16 cellular contexts compared by ENCODE assay signal in genomic region chr9:85290019-85290418, GRCh38.
A peak's percentile ranks its signal among the peaks of the same experiment; 100 is the strongest.
DNase-seq lines count a peak whose midpoint lies in the region; ATAC-seq, FAIRE-seq and TF ChIP-seq lines count a peak whose summit lies in the region.
"Had no signal": no experiment of that assay in that cellular context is flagged by ENCODE, and none has a peak within 500 bp of the region (broad histone marks: within the 10 kb centered on the region; RNA-seq: fewer than 3 reads in every experiment).

No MANE protein-coding gene starts in this region.

- H3K27me3 Mint-ChIP-seq in CD4-positive, alpha-beta T cell, result peaks cover 18% of the 10 kb centered on the region
- peaks cover 16% of the 10 kb centered on the region for H3K27me3 Mint-ChIP-seq in activated T-cell treated with anti-CD3 and anti-CD28 coated beads, Interleukin-2, amount 50 U/mL, for 24 hours

- peak overlapping the region; percentile 59 for H3K4me3 Mint-ChIP-seq in CD4-positive, alpha-beta T cell
- H3K4me3 Mint-ChIP-seq in activated T-cell treated with anti-CD3 and anti-CD28 coated beads, Interleukin-2, amount 50 U/mL, for 24 hours, result peak overlapping the region; percentile 67

- 0 out of 2 replicates have a peak, but pooled peaks cover 3% of the 10 kb centered on the region for H3F3A ChIP-seq in Loucy (ENCODE audit: low read depth)

- in situ Hi-C loops in GM13977 (cut with MboI; ENCODE audit: low pct_unique_long_range_greater_than_20kb, low sequenced_read_pairs, unreplicated experiment), result no loop called here

- H3K9me3 Mint-ChIP-seq in CD4-positive, alpha-beta T cell, result peaks cover 3% of the 10 kb centered on the region
- H3K9me3 Mint-ChIP-seq in activated T-cell treated with anti-CD3 and anti-CD28 coated beads, Interleukin-2, amount 50 U/mL, for 24 hours, result no peaks in the 10 kb centered on the region

- no peaks in the 10 kb centered on the region for H4K20me1 ChIP-seq in Loucy (ENCODE audit: insufficient read depth, low read length, poor library complexity, severe bottlenecking)

- H3K4me3 ChIP-seq in Loucy (ENCODE audit: low read length, poor library complexity, severe bottlenecking) (peak overlapping the region; percentile 14), small intestine (ENCODE audit: low read depth in 1 of 2, low read length in 2 of 2) (no peak overlapping the region), ovary (no peak overlapping the region)
- H3K4me3 ChIP-seq: K562, thyroid gland had no signal

- TF ChIP-seq CTCF in CD4-positive, alpha-beta T cell (IDR thresholded peaks at IDR 0.05), result no peak
- TF ChIP-seq CTCF in Loucy (conservative IDR thresholded peaks at IDR 0.05; ENCODE audit: low read length) (no peak), ovary (IDR thresholded peaks at IDR 0.05) (no peak), GM13977 (IDR thresholded peaks at IDR 0.05; ENCODE audit: extremely low read depth, insufficient read depth, missing control alignments) (no peak)

- H3K4me2 ChIP-seq in Loucy (ENCODE audit: low read depth, low read length, poor library complexity, severe bottlenecking), result peak overlapping the region; percentile 46

- H3K4me1 Mint-ChIP-seq in CD4-positive, alpha-beta T cell (ENCODE audit: low read depth), result peaks cover 22% of the 10 kb centered on the region
- peaks cover 25% of the 10 kb centered on the region for H3K4me1 Mint-ChIP-seq in activated T-cell treated with anti-CD3 and anti-CD28 coated beads, Interleukin-2, amount 50 U/mL, for 24 hours (ENCODE audit: low read depth)

- TF ChIP-seq EP300 in ovary (IDR thresholded peaks at IDR 0.05), result no peak

- H3K4me1 ChIP-seq in Loucy (ENCODE audit: insufficient read depth, low read length, poor library complexity, severe bottlenecking) (peaks cover 7% of the 10 kb centered on the region), small intestine (ENCODE audit: control insufficient read depth in 2 of 2, insufficient read depth in 1 of 2, low read depth in 1 of 2, low read length in 1 of 2) (no peaks in the 10 kb centered on the region), ovary (ENCODE audit: insufficient read depth) (no peaks in the 10 kb centered on the region)
- H3K4me1 ChIP-seq: thyroid gland had no signal

- no peaks in the 10 kb centered on the region for H3K27me3 ChIP-seq in CD4-positive, alpha-beta T cell (ENCODE audit: control insufficient read depth, insufficient read depth, low read length)
- H3K27me3 ChIP-seq in Loucy (ENCODE audit: insufficient read depth, low read length, poor library complexity, severe bottlenecking), result peaks cover 16% of the 10 kb centered on the region
- H3K27me3 ChIP-seq in small intestine (ENCODE audit: control insufficient read depth in 2 of 2, insufficient read depth in 2 of 2, low read length in 2 of 2), result no peaks in the 10 kb centered on the region
- H3K27me3 ChIP-seq in ovary, result no peaks in the 10 kb centered on the region
- H3K27me3 ChIP-seq: thyroid gland had no signal

- H3K36me3 Mint-ChIP-seq in CD4-positive, alpha-beta T cell (ENCODE audit: low read depth), result no peaks in the 10 kb centered on the region
- no peaks in the 10 kb centered on the region for H3K36me3 Mint-ChIP-seq in activated T-cell treated with anti-CD3 and anti-CD28 coated beads, Interleukin-2, amount 50 U/mL, for 24 hours (ENCODE audit: low read depth)

- H3K9me3 ChIP-seq in CD4-positive, alpha-beta T cell (ENCODE audit: control insufficient read depth, low read length), result no peaks in the 10 kb centered on the region
- no peaks in the 10 kb centered on the region for H3K9me3 ChIP-seq in Loucy (ENCODE audit: insufficient read depth, low read depth, low read length)
- H3K9me3 ChIP-seq in small intestine (ENCODE audit: control insufficient read depth, low read depth), result no peaks in the 10 kb centered on the region
- no peaks in the 10 kb centered on the region for H3K9me3 ChIP-seq in ovary
- H3K9me3 ChIP-seq: thyroid gland had no signal

- peak in 4 of 10 experiments; percentile 1 to 14 (median 6) for DNase-seq in CD4-positive, alpha-beta T cell
- peak; percentile 39 for DNase-seq in activated T-cell treated with anti-CD3 and anti-CD28 coated beads, Interleukin-2, amount 50 U/mL, for 24 hours
- DNase-seq in small intestine (peak; percentile 25), NCI-H2196 treated with DMSO at 0.1 percent for 48 hours (lab: John Stamatoyannopoulos, UW; ENCODE audit: unreplicated experiment) (no peak), ovary (no peak), GM13977 (ENCODE audit: low spot score) (no peak)
- DNase-seq: AML-193, DMS79, NCI-H2029, thyroid gland had no signal

- no peak for ATAC-seq in CD4-positive, alpha-beta T cell (ENCODE audit: poor library complexity)
- no peak for ATAC-seq in HG03159 (IDR thresholded peaks at IDR 0.05; ENCODE audit: unreplicated experiment)
- ATAC-seq: activated CD4-positive, CD25-positive, alpha-beta regulatory T cell treated with anti-CD3 and anti-CD28 coated beads, Interleukin-2, amount 50 U/mL, for 24 hours; K562; sciatic nerve had no signal

- no peaks in the 10 kb centered on the region for H3K79me2 ChIP-seq in Loucy (ENCODE audit: insufficient read depth, low read length)

- no peak overlapping the region for H2AFZ ChIP-seq in Loucy (ENCODE audit: low read length)

- no peaks in the 10 kb centered on the region for H3K9me2 ChIP-seq in Loucy (replicated peaks; ENCODE audit: low read depth, low read length)

- H3K9ac ChIP-seq in Loucy (ENCODE audit: low read depth, low read length, poor library complexity, severe bottlenecking), result no peak overlapping the region

- CTCF ChIA-PET in CD4-positive, alpha-beta T cell (lab: Charles Lee), result no interaction called here

- no peak overlapping the region for H3K27ac ChIP-seq in CD4-positive, alpha-beta T cell (ENCODE audit: low read depth, low read length)
- H3K27ac ChIP-seq in small intestine (ENCODE audit: low read depth in 1 of 2, low read length in 1 of 2) (no peak overlapping the region), ovary (no peak overlapping the region)
- H3K27ac ChIP-seq: thyroid gland had no signal

- H3K27ac Mint-ChIP-seq in CD4-positive, alpha-beta T cell, result no peak overlapping the region
- no peak overlapping the region for H3K27ac Mint-ChIP-seq in activated T-cell treated with anti-CD3 and anti-CD28 coated beads, Interleukin-2, amount 50 U/mL, for 24 hours

- H3K36me3 ChIP-seq in Loucy (ENCODE audit: insufficient read depth, low read length) (no peaks in the 10 kb centered on the region), small intestine (ENCODE audit: control insufficient read depth in 2 of 2, insufficient read depth in 2 of 2, low read length in 2 of 2) (no peaks in the 10 kb centered on the region), ovary (no peaks in the 10 kb centered on the region)
- H3K36me3 ChIP-seq: thyroid gland had no signal

- WGBS in small intestine, 3 donors, result 69 to 85% (median 73%) methylated on average over 20 to 21 of the region's 21 CpGs
- 74 to 75% (median 75%) methylated on average over 21 of the region's 21 CpGs for WGBS in ovary, 3 donors

- POLR2A ChIA-PET in CD4-positive, alpha-beta T cell (lab: Charles Lee), result no interaction called here

- FAIRE-seq in small intestine (lab: Jason Lieb, UNC), result no peak
- FAIRE-seq: frontal cortex, K562 had no signal

- no peak for TF ChIP-seq POLR2A in ovary (IDR thresholded peaks at IDR 0.05)

- intact Hi-C loops in CD4-positive, alpha-beta T cell (cut with DNase I, micrococcal nuclease), result no loop called here
- intact Hi-C loops in ovary (cut with DNase I), result no loop called here

Comparison
In these comparisons a context has a peak if more than half of its experiments do, and no peak if none do; other contexts are left out.
1. DNase-seq: peak in activated T-cell treated with anti-CD3 and anti-CD28 coated beads, Interleukin-2, amount 50 U/mL, for 24 hours (single experiment) and small intestine (single experiment); none in NCI-H2196 treated with DMSO at 0.1 percent for 48 hours (single experiment), ovary (0 of 5) and GM13977 (single experiment).